In the genomic region with DNA sequence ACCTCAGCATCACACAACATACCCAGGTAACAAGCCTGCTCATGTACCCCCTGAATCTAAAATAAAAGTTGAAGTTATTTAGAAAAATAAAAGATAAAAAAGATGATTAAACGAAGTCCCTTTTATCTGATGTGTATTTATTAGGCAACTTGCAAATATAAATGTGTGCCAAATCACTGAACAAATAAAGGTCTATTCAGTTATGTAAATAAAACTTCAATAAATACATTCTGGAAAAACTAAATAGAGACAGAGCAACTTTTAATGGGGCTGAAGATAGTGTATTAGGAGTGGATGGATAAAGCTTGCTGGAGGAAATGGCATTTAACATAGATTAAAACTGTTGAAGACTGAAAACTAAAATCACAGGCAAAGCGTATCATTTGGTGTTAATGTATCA, we compare ENCODE assay signal across 24 cellular contexts.
"Had no signal": no experiment of that assay in that cellular context is flagged by ENCODE, and none has a peak within 500 bp of the region (broad histone marks: within the 10 kb centered on the region; RNA-seq: fewer than 3 reads in every experiment).

No MANE protein-coding gene starts in this region.

- DNase-seq: colonic mucosa; cortex of kidney; effector CD8-positive, alpha-beta T cell; effector memory CD8-positive, alpha-beta T cell; erythroblast; esophagus squamous epithelium; foreskin fibroblast; foreskin melanocyte; gastrocnemius medialis; glutamatergic neuron; head of caudate nucleus; heart right ventricle; hippocampal formation; left cardiac atrium; left lung; left ventricle myocardium superior; lower lobe of right lung; mesenchymal stem cell; midbrain had no signal

- H3K4me1 ChIP-seq: colonic mucosa, esophagus squamous epithelium, gastrocnemius medialis, heart right ventricle, left lung, lower lobe of right lung had no signal

- H3K4me3 ChIP-seq: colonic mucosa, esophagus squamous epithelium, gastrocnemius medialis, heart right ventricle, left lung, lower lobe of right lung had no signal

- H3K27ac ChIP-seq: colonic mucosa, epithelial cell of prostate, esophagus squamous epithelium, gastrocnemius medialis, heart right ventricle, left lung, lower lobe of right lung had no signal

- ATAC-seq: effector memory CD8-positive, alpha-beta T cell; esophagus mucosa; gastrocnemius medialis; heart right ventricle; left cardiac atrium; left lung; left ventricle myocardium superior; lower lobe of right lung had no signal

- H3K9me3 ChIP-seq: colonic mucosa, esophagus squamous epithelium, gastrocnemius medialis, left lung, lower lobe of right lung had no signal

- H3K36me3 ChIP-seq: colonic mucosa, esophagus squamous epithelium, gastrocnemius medialis, heart right ventricle, left lung, lower lobe of right lung had no signal

- FAIRE-seq: endometrium, islet of Langerhans, keratinocyte had no signal

- H3K27me3 ChIP-seq: colonic mucosa, esophagus squamous epithelium, gastrocnemius medialis, heart right ventricle, left lung had no signal
